22 cellular contexts compared by ENCODE assay signal in the genomic region with DNA sequence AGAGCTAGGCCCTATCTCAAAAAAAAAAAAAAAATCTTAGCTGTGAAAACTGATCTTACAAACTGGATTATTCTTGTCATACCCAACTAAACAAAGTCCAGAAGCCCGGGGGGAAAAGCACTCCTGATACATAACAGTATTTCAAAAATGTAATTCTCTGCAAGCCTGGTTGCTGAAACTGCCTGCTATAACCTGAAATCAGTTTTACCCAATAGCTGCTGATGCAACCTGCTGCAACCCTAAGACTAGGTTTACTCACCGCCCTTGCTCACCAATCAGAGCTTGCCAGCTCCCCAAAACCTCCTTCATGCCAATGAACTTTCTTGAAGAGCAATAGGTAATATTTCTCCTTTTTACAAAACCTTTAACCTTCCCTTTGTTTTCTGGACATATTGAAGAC. TPM values are rescaled to one million over a fixed set of nuclear protein-coding genes. Genes with fewer than 3 reads are reported as not detected.
A peak's percentile ranks its signal among the peaks of the same experiment; 100 is the strongest.
DNase-seq lines count a peak whose midpoint lies in the region; ATAC-seq and TF ChIP-seq lines count a peak whose summit lies in the region.
"Had no signal": no experiment of that assay in that cellular context is flagged by ENCODE, and none has a peak within 500 bp of the region (broad histone marks: within the 10 kb centered on the region; RNA-seq: fewer than 3 reads in every experiment).

No MANE protein-coding gene starts in this region.

- TF ChIP-seq CTCF in epithelial cell of esophagus (IDR thresholded peaks at IDR 0.05; ENCODE audit: insufficient read depth, low read depth, low read length, missing control alignments) = no peak
- TF ChIP-seq CTCF in lower lobe of right lung (IDR thresholded peaks at IDR 0.05) = no peak

- no peak overlapping the region for H3K27ac Mint-ChIP-seq in T-helper 17 cell
- H3K27ac Mint-ChIP-seq: CD4-positive, alpha-beta T cell; stimulated activated naive CD8-positive, alpha-beta T cell treated with anti-CD3 and anti-CD28 coated beads, Interleukin-15, Interleukin-2, amounts not matched to agents 100 ng/mL and 50 ng/mL, for 24 hours; T-helper 1 cell treated with Interleukin-12 subunit alpha and Interleukin-12 subunit beta and Interleukin-4 antibody, amounts not matched to agents 30 μg/mL and 1 μg/mL, for 36 hours had no signal

- H3K4me1 Mint-ChIP-seq in T-helper 17 cell = peaks cover 3% of the 10 kb centered on the region

- ATAC-seq in T-helper 17 cell (no peak), lower lobe of right lung (no peak)
- ATAC-seq: left lung had no signal

- intact Hi-C loops in lower lobe of right lung (cut with DNase I) = no loop called here

- no peaks in the 10 kb centered on the region for H3K4me1 ChIP-seq in lower lobe of right lung
- H3K4me1 ChIP-seq: ascending aorta, left lung, upper lobe of left lung had no signal

- H3K9me3 ChIP-seq in T-helper 17 cell (ENCODE audit: control insufficient read depth, low read length, poor library complexity, severe bottlenecking) (no peaks in the 10 kb centered on the region), lower lobe of right lung (no peaks in the 10 kb centered on the region)
- H3K9me3 ChIP-seq: ascending aorta, left lung, upper lobe of left lung had no signal

- H3K36me3 ChIP-seq in lower lobe of right lung = no peaks in the 10 kb centered on the region
- H3K36me3 ChIP-seq: ascending aorta, left lung, upper lobe of left lung had no signal

- H3K4me3 Mint-ChIP-seq in T-helper 17 cell = no peak overlapping the region
- H3K4me3 Mint-ChIP-seq: CD4-positive, alpha-beta T cell; stimulated activated naive CD8-positive, alpha-beta T cell treated with anti-CD3 and anti-CD28 coated beads, Interleukin-15, Interleukin-2, amounts not matched to agents 100 ng/mL and 50 ng/mL, for 24 hours; T-helper 1 cell treated with Interleukin-12 subunit alpha and Interleukin-12 subunit beta and Interleukin-4 antibody, amounts not matched to agents 30 μg/mL and 1 μg/mL, for 36 hours had no signal

- no peak overlapping the region for H3K4me3 ChIP-seq in epithelial cell of esophagus (ENCODE audit: low read length)
- H3K4me3 ChIP-seq in lower lobe of right lung = no peak overlapping the region
- H3K4me3 ChIP-seq: ascending aorta, left lung, upper lobe of left lung had no signal

- DNase-seq in stimulated activated CD4-positive, alpha-beta T cell treated with anti-CD3 and anti-CD28 coated beads, Interleukin-1b, Interleukin-23, amount 100 ng/mL, for 48 hours = peak; percentile 25
- no peak for DNase-seq in stimulated activated CD4-positive, alpha-beta T cell treated with anti-CD3 and anti-CD28 coated beads, Interleukin-15, amount 100 ng/mL, for 24 hours
- DNase-seq in SW480 (ENCODE audit: low spot score) = peak; percentile 66
- peak; percentile 66 for DNase-seq in epithelial cell of esophagus (ENCODE audit: low read depth)
- DNase-seq in T-helper 2 cell = no peak
- DNase-seq in T-helper 17 cell = no peak
- no peak for DNase-seq in lower lobe of right lung
- DNase-seq in DMS 273 (lab: John Stamatoyannopoulos, UW; ENCODE audit: unreplicated experiment) = no peak
- DNase-seq: activated effector memory CD4-positive, alpha-beta T cell treated with Interleukin-2 at 50 U/mL for 16 hours; CD4-positive, alpha-beta T cell; cortex of kidney; DND-41; H7; left lung; NCI-H2081 treated with DMSO at 0.1 percent for 48 hours; NCI-H524; SHP77 treated with DMSO at 0.1 percent for 48 hours; upper lobe of left lung had no signal

- no peak overlapping the region for H3K27ac ChIP-seq in lower lobe of right lung
- H3K27ac ChIP-seq: ascending aorta, left lung, upper lobe of left lung had no signal

- peaks cover 6% of the 10 kb centered on the region for H3K36me3 Mint-ChIP-seq in T-helper 17 cell (ENCODE audit: low read depth)

- peaks cover 25% of the 10 kb centered on the region for H3K27me3 ChIP-seq in lower lobe of right lung (ENCODE audit: low read depth)
- H3K27me3 ChIP-seq: ascending aorta, upper lobe of left lung had no signal

- peaks cover 77% of the 10 kb centered on the region for H3K27me3 Mint-ChIP-seq in T-helper 17 cell

RNA-seq across cellular contexts. Expression of a gene that starts 12.4 kb away (rescaled TPM):
- total RNA-seq in T-helper 17 cell (not detected), lower lobe of right lung (not detected)
- total RNA-seq: ascending aorta; CD4-positive, alpha-beta T cell; endothelial cell of umbilical vein; left lung had no signal

RNA-seq across cellular contexts. Expression of a gene that starts 16.3 kb away (rescaled TPM):
- 10 to 100 TPM; 33.4 to 43.2 TPM for total RNA-seq in T-helper 17 cell
- 23.7 TPM for total RNA-seq in lower lobe of right lung

RNA-seq across cellular contexts. Expression of a gene that starts 50.5 kb away (rescaled TPM):
- total RNA-seq in T-helper 17 cell = 1 to 10 TPM; 1.1 to 3.9 TPM
- 202 TPM for total RNA-seq in lower lobe of right lung

Comparison
In these comparisons a context has a peak if more than half of its experiments do, and no peak if none do; other contexts are left out.
1. DNase-seq: peak in stimulated activated CD4-positive, alpha-beta T cell treated with anti-CD3 and anti-CD28 coated beads, Interleukin-1b, Interleukin-23, amount 100 ng/mL, for 48 hours (single experiment), SW480 (single experiment) and epithelial cell of esophagus (single experiment); none in stimulated activated CD4-positive, alpha-beta T cell treated with anti-CD3 and anti-CD28 coated beads, Interleukin-15, amount 100 ng/mL, for 24 hours (single experiment), T-helper 2 cell (0 of 5), T-helper 17 cell (0 of 3), lower lobe of right lung (single experiment) and DMS 273 (single experiment).
2. RNA of a gene that starts 50.5 kb away (total RNA-seq): 202 TPM in lower lobe of right lung (single experiment); 1.1 to 3.9 TPM in T-helper 17 cell; every median in the first group is over 10 times any median in the second.